ENCODE assay signal across 8 cellular contexts in genomic region chr20:41136695-41137411, GRCh38. TPM values are rescaled to one million over a fixed set of nuclear protein-coding genes. Genes with fewer than 3 reads are reported as not detected.
DNase-seq lines count a peak whose midpoint lies in the region; ATAC-seq and TF ChIP-seq lines count a peak whose summit lies in the region.

No MANE protein-coding gene starts in this region.

- no peak overlapping the region for H3K56ac ChIP-seq in H9 (ENCODE audit: insufficient read length, low read depth, low read length)

- H2BK120ac ChIP-seq in H9 (ENCODE audit: low read depth, low read length, poor library complexity, severe bottlenecking) (no peak overlapping the region), trophoblast cell (ENCODE audit: insufficient read depth, low read length, poor library complexity) (peak overlapping the region; percentile 93)

- 0 out of 2 replicates have a peak, but pooled peaks cover 8% of the 10 kb centered on the region for H3F3A ChIP-seq in MM.1S (ENCODE audit: insufficient read depth, low read length)

- peaks cover 37% of the 10 kb centered on the region; the same call in 1 of the 2 replicates for H3K79me2 ChIP-seq in H9 (ENCODE audit: insufficient read depth, low read length)
- H3K79me2 ChIP-seq in MM.1S (ENCODE audit: low read length): peaks cover 44% of the 10 kb centered on the region
- peaks cover 46% of the 10 kb centered on the region for H3K79me2 ChIP-seq in trophoblast cell (ENCODE audit: control insufficient read depth, insufficient read depth, low read length, poor library complexity)

- no peak overlapping the region for H2BK12ac ChIP-seq in H9 (ENCODE audit: insufficient read length, low read depth, low read length)
- H2BK12ac ChIP-seq in trophoblast cell (ENCODE audit: low read length): peak overlapping the region; percentile 63

- H3K4me1 ChIP-seq in H9 (ENCODE audit: insufficient read depth, low read length) (peaks cover 21% of the 10 kb centered on the region; the same call in 1 of the 2 replicates), MM.1S (ENCODE audit: low read length) (peaks cover 14% of the 10 kb centered on the region; the same call in 1 of the 2 replicates), cardiac muscle cell (ENCODE audit: low read depth) (peaks cover 34% of the 10 kb centered on the region), trophoblast cell (ENCODE audit: control insufficient read depth in 1 of 2, insufficient read depth in 2 of 2, low read length in 2 of 2) (peaks cover 16 to 29% of the 10 kb centered on the region in 2 experiments), tibial artery (peaks cover 7 to 48% (median 36%) of the 10 kb centered on the region in 4 donors)

- H3K4ac ChIP-seq in H9 (ENCODE audit: low read depth, low read length) (no peak overlapping the region), trophoblast cell (ENCODE audit: low read depth, low read length) (peak overlapping the region; percentile 88)

- peak overlapping the region; percentile 77 to 91 for H3K4me3 Mint-ChIP-seq in H9
- H3K4me3 Mint-ChIP-seq in activated naive CD8-positive, alpha-beta T cell treated with anti-CD3 and anti-CD28 coated beads, Interleukin-2, amount 50 U/mL, for 24 hours: peak overlapping the region; percentile 95

- peak overlapping the region; percentile 66 for H3K4me2 ChIP-seq in H9 (ENCODE audit: insufficient read depth, insufficient read length, low read length)
- H3K4me2 ChIP-seq in MM.1S (ENCODE audit: low read depth, low read length): peak overlapping the region; percentile 92
- peak overlapping the region; percentile 88 for H3K4me2 ChIP-seq in trophoblast cell (ENCODE audit: low read length)

- no peaks in the 10 kb centered on the region; a peak in 2 of 5 replicates for H3K9me3 Mint-ChIP-seq in H9
- H3K9me3 Mint-ChIP-seq in activated naive CD8-positive, alpha-beta T cell treated with anti-CD3 and anti-CD28 coated beads, Interleukin-2, amount 50 U/mL, for 24 hours: no peaks in the 10 kb centered on the region

- H3K27me3 ChIP-seq in H9 (ENCODE audit: insufficient read depth, low read length) (no peaks in the 10 kb centered on the region), MM.1S (replicated peaks; ENCODE audit: insufficient read depth, low read length) (no peaks in the 10 kb centered on the region), cardiac muscle cell (no peaks in the 10 kb centered on the region), trophoblast cell (ENCODE audit: insufficient read depth, low read length) (no peaks in the 10 kb centered on the region), tibial artery (no peaks in the 10 kb centered on the region)

- H3K23ac ChIP-seq in H9 (ENCODE audit: insufficient read length, low read depth, low read length): no peak overlapping the region
- H3K23ac ChIP-seq in trophoblast cell (ENCODE audit: low read length): no peak overlapping the region

- peak overlapping the region; percentile 88 for H4K12ac ChIP-seq in trophoblast cell (ENCODE audit: low read depth, low read length)

- H3T11ph ChIP-seq in H9 (ENCODE audit: low read length): no peak overlapping the region

- peaks cover 20% of the 10 kb centered on the region for H3K23me2 ChIP-seq in H9 (ENCODE audit: insufficient read length, low read depth, low read length, poor library complexity, severe bottlenecking)

- H3K14ac ChIP-seq in H9 (ENCODE audit: insufficient read depth, low read length) (peak overlapping the region; percentile 94), trophoblast cell (ENCODE audit: low read length) (peak overlapping the region; percentile 99)

- H3K9me3 ChIP-seq in H9 (ENCODE audit: control insufficient read depth, low read depth, low read length) (no peaks in the 10 kb centered on the region), MM.1S (replicated peaks; ENCODE audit: insufficient read depth, low read length) (no peaks in the 10 kb centered on the region), cardiac muscle cell (ENCODE audit: low read depth) (no peaks in the 10 kb centered on the region), trophoblast cell (ENCODE audit: insufficient read depth, low read depth, low read length) (no peaks in the 10 kb centered on the region), tibial artery (no peaks in the 10 kb centered on the region)

- no peak for TF ChIP-seq CTCF in H9 (conservative IDR thresholded peaks at IDR 0.05)
- TF ChIP-seq CTCF in MM.1S (IDR thresholded peaks at IDR 0.05; ENCODE audit: low read length): no peak
- no peak for TF ChIP-seq CTCF in cardiac muscle cell (IDR thresholded peaks at IDR 0.05; ENCODE audit: low read depth, low read length)
- TF ChIP-seq CTCF in tibial artery (IDR thresholded peaks at IDR 0.05): peak in 1 of 2 experiments; percentile 18

- no peak overlapping the region for H2AK5ac ChIP-seq in H9 (ENCODE audit: insufficient read length, low read length)
- H2AK5ac ChIP-seq in trophoblast cell (ENCODE audit: low read length): peak overlapping the region; percentile 15

- DNase-seq in GM03348 (ENCODE audit: low spot score) (peak; percentile 99), H9 (peak; percentile 91), MM.1S (peak; percentile 84), SKM-1 (lab: John Stamatoyannopoulos, UW; ENCODE audit: unreplicated experiment) (peak; percentile 47), cardiac muscle cell (ENCODE audit: low read depth in 1 of 2, low spot score in 1 of 2) (peak; percentile 90), trophoblast cell (peak; percentile 67 to 85), tibial artery (peak; percentile 89 to 95)
- peak; percentile 88 for DNase-seq in activated naive CD8-positive, alpha-beta T cell treated with anti-CD3 and anti-CD28 coated beads, Interleukin-2, amount 50 U/mL, for 24 hours

- H3K79me1 ChIP-seq in H9 (ENCODE audit: insufficient read depth, low read depth, low read length, poor library complexity, severe bottlenecking) (no peaks in the 10 kb centered on the region), trophoblast cell (ENCODE audit: low read length) (peaks cover 20% of the 10 kb centered on the region)

- WGBS in H9 (ENCODE audit: extremely low coverage, insufficient read length, low lambda C conversion rate): no CpG with 5 or more reads among the region's 94 CpGs
- no CpG with 5 or more reads among the region's 94 CpGs for WGBS in trophoblast cell (ENCODE audit: extremely low coverage, insufficient coverage, insufficient read length)

- peak overlapping the region; percentile 78 for H3K4me3 ChIP-seq in MM.1S (ENCODE audit: low read length)
- peak overlapping the region; percentile 79 for H3K4me3 ChIP-seq in cardiac muscle cell
- peak overlapping the region; percentile 99 for H3K4me3 ChIP-seq in trophoblast cell (ENCODE audit: low read depth, low read length)
- H3K4me3 ChIP-seq in tibial artery: peak overlapping the region; percentile 73 to 85

- peaks cover 3 to 14% (median 11%) of the 10 kb centered on the region in 3 experiments; a peak in 6 of 7 replicates for H3K36me3 Mint-ChIP-seq in H9 (ENCODE audit: insufficient read depth in 1 of 3, low read depth in 3 of 3)
- peaks cover 15% of the 10 kb centered on the region for H3K36me3 Mint-ChIP-seq in activated naive CD8-positive, alpha-beta T cell treated with anti-CD3 and anti-CD28 coated beads, Interleukin-2, amount 50 U/mL, for 24 hours (ENCODE audit: low read depth)

- H3K36me3 ChIP-seq in MM.1S (replicated peaks; ENCODE audit: insufficient read depth, low read length) (no peaks in the 10 kb centered on the region), cardiac muscle cell (no peaks in the 10 kb centered on the region), trophoblast cell (ENCODE audit: control insufficient read depth in 1 of 2, insufficient read depth in 2 of 2, low read length in 2 of 2) (peaks cover 6 to 13% of the 10 kb centered on the region in 2 experiments), tibial artery (no peaks in the 10 kb centered on the region)

- peaks cover 47 to 48% of the 10 kb centered on the region in 2 experiments for H3K4me1 Mint-ChIP-seq in H9
- peaks cover 65% of the 10 kb centered on the region for H3K4me1 Mint-ChIP-seq in activated naive CD8-positive, alpha-beta T cell treated with anti-CD3 and anti-CD28 coated beads, Interleukin-2, amount 50 U/mL, for 24 hours

- H3K18ac ChIP-seq in H9 (ENCODE audit: insufficient read length, low read depth, low read length) (peak overlapping the region; percentile 93), trophoblast cell (ENCODE audit: low read length) (peak overlapping the region; percentile 99)

- no peak overlapping the region for H2BK5ac ChIP-seq in H9 (ENCODE audit: insufficient read length, low read length)
- peak overlapping the region; percentile 92 for H2BK5ac ChIP-seq in trophoblast cell (ENCODE audit: low read depth, low read length, poor library complexity)

- H4K20me1 ChIP-seq in H9 (ENCODE audit: control insufficient read depth, insufficient read depth, insufficient read length): no peaks in the 10 kb centered on the region
- no peaks in the 10 kb centered on the region for H4K20me1 ChIP-seq in MM.1S (ENCODE audit: insufficient read depth, low read length)

- H4K91ac ChIP-seq in H9 (ENCODE audit: insufficient read length, low read depth, low read length): no peak overlapping the region
- H4K91ac ChIP-seq in trophoblast cell (ENCODE audit: low read depth, low read length): peak overlapping the region; percentile 99

- peak overlapping the region; percentile 90 for H3K9ac ChIP-seq in H9 (ENCODE audit: extremely low read depth, insufficient read length, low read length)
- H3K9ac ChIP-seq in MM.1S (ENCODE audit: low read length): peak overlapping the region; percentile 64
- H3K9ac ChIP-seq in trophoblast cell (ENCODE audit: low read length): peak overlapping the region; percentile 99

- H4K8ac ChIP-seq in H9 (replicated peaks; ENCODE audit: insufficient read length, low read depth, low read length) (no peak overlapping the region), trophoblast cell (ENCODE audit: low read depth, low read length) (peak overlapping the region; percentile 99)

- H4K5ac ChIP-seq in H9 (ENCODE audit: insufficient read length, low read depth, low read length): no peak overlapping the region

- H3K27me3 Mint-ChIP-seq in H9 (ENCODE audit: low read depth): peaks cover 10% of the 10 kb centered on the region
- no peaks in the 10 kb centered on the region for H3K27me3 Mint-ChIP-seq in activated naive CD8-positive, alpha-beta T cell treated with anti-CD3 and anti-CD28 coated beads, Interleukin-2, amount 50 U/mL, for 24 hours

- no peak overlapping the region for H2BK20ac ChIP-seq in H9 (ENCODE audit: low read depth, low read length, poor library complexity, severe bottlenecking)

- no peaks in the 10 kb centered on the region for H3K9me2 ChIP-seq in MM.1S (replicated peaks; ENCODE audit: insufficient read depth, low read length)

- intact Hi-C loops in tibial artery (cut with DNase I; ENCODE audit: low total_unique reads): loop anchor here (10.0 kb wide), 1 partner anchor 268 kb away; no protein-coding TSS in a partner anchor

- no peak overlapping the region for H3K27ac Mint-ChIP-seq in H9
- peak overlapping the region; percentile 67 for H3K27ac Mint-ChIP-seq in activated naive CD8-positive, alpha-beta T cell treated with anti-CD3 and anti-CD28 coated beads, Interleukin-2, amount 50 U/mL, for 24 hours

- no peak overlapping the region for H2AFZ ChIP-seq in H9 (ENCODE audit: low read length)
- peak overlapping the region; percentile 83 for H2AFZ ChIP-seq in MM.1S (ENCODE audit: low read length)
- H2AFZ ChIP-seq in trophoblast cell (ENCODE audit: insufficient read depth, low read length, poor library complexity): peak overlapping the region; percentile 98

- H2BK15ac ChIP-seq in H9 (ENCODE audit: low read depth, low read length): no peak overlapping the region; the same call in 1 of the 2 replicates

- H3K27ac ChIP-seq in H9 (ENCODE audit: insufficient read length, low read depth, low read length) (no peak overlapping the region), MM.1S (ENCODE audit: low read length) (peak overlapping the region; percentile 27; the same call in 1 of the 2 replicates), cardiac muscle cell (peak overlapping the region; percentile 98), trophoblast cell (ENCODE audit: low read depth, low read length) (peak overlapping the region; percentile 98), tibial artery (peak overlapping the region; percentile 82 to 97)

- ATAC-seq in activated naive CD8-positive, alpha-beta T cell treated with anti-CD3 and anti-CD28 coated beads, Interleukin-2, amount 50 U/mL, for 24 hours: peak; percentile 38

RNA-seq across cellular contexts. Expression of gene PLCG1, which starts 0.5 kb away (rescaled TPM):
- 161 and 171 TPM in 2 replicates for total RNA-seq in H9 (2021)
- 67.4 and 87.6 TPM in 2 replicates for total RNA-seq in cardiac muscle cell
- 43.7 and 48.8 TPM in 2 replicates for polyA plus RNA-seq in cardiac muscle cell
- polyA plus RNA-seq in trophoblast cell (2013): 55.4 and 60.6 TPM in 2 replicates

Comparison
In these comparisons a context has a peak if more than half of its experiments do, and no peak if none do; other contexts are left out.
1. DNase-seq: peak in every context shown above with its lines; median percentile 99 in GM03348; 92 in tibial artery; 91 in H9; 90 in cardiac muscle cell; 88 in activated naive CD8-positive, alpha-beta T cell treated with anti-CD3 and anti-CD28 coated beads, Interleukin-2, amount 50 U/mL, for 24 hours; 84 in MM.1S; 76 in trophoblast cell; 47 in SKM-1.